1 cellular context compared by ENCODE assay signal in the genomic region with DNA sequence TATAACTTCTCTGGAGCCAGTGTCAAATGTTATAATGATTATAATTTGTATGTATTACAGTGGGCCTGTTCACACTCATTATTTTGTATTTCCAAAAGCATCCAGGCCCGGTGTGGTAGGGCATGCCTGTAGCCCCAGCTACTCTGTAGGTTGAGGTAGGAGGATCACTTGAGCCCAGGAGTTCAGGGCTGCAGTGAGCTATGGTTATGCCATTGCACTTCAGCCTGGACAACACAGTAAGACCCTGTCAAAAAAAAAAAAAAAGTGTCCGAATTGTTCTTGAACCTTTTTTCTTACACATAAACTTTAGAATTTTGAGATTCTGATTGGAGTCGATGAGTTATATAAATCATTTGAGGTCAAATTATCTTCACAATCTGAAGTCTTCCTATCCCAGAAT.
TF ChIP-seq lines count a peak whose summit lies in the region.

No MANE protein-coding gene starts in this region.

TF ChIP-seq in endothelial cell of umbilical vein, 7 proteins besides CTCF, POLR2A, EP300 and RAD21 (continued from another document):
- TF ChIP-seq EZH2 (IDR thresholded peaks at IDR 0.05; ENCODE audit: borderline replicate concordance, low read depth, low read length, severe bottlenecking), result no peak
